In the genomic region with DNA sequence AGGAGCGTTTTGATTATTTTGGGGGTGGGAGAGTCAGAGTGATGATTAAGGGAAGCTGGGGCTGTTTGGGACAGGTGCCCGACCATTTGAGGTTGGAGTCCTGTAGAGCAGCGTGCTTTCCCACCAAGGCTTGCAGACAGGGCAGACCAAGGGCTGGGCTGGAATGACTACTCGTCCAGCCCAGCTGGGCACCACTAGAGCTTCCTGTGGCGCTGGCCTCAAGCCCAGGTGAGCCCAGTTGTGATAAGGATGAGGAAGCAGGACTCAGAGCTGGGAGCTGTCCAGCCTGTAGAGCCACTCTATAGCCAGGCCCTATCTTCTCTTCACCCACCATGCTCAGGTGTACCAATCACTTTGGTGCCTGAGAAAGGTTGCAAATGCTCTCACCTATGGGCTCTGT, we compare ENCODE assay signal across 17 cellular contexts.
"Had no signal": no experiment of that assay in that cellular context is flagged by ENCODE, and none has a peak within 500 bp of the region (broad histone marks: within the 10 kb centered on the region; RNA-seq: fewer than 3 reads in every experiment).

No MANE protein-coding gene starts in this region.

- H3K27me3 ChIP-seq: cardiac muscle cell, gastrocnemius medialis, left lung, upper lobe of left lung had no signal

- ATAC-seq: activated CD8-positive, alpha-beta T cell treated with anti-CD3 and anti-CD28 coated beads, Interleukin-2, amount 10 ng/mL, durations not matched to agents 7 days and 5 days; activated naive CD8-positive, alpha-beta T cell treated with anti-CD3 and anti-CD28 coated beads, Interleukin-2, amount 50 U/mL, for 24 hours; gastrocnemius medialis; left lung had no signal

- H3K4me3 ChIP-seq: cardiac muscle cell, gastrocnemius medialis, left lung, upper lobe of left lung had no signal

- H3K36me3 ChIP-seq: cardiac muscle cell, gastrocnemius medialis, left lung, upper lobe of left lung, WERI-Rb-1 had no signal

- H3K4me1 ChIP-seq: gastrocnemius medialis, left lung, upper lobe of left lung had no signal

- H3K9me3 ChIP-seq: gastrocnemius medialis, left lung, upper lobe of left lung had no signal

- DNase-seq: activated CD4-positive, alpha-beta T cell treated with anti-CD3 and anti-CD28 coated beads for 48 hours; activated CD8-positive, alpha-beta memory T cell treated with anti-CD3 and anti-CD28 coated beads, Interleukin-2, amount 50 U/mL, for 48 hours; activated CD8-positive, alpha-beta T cell treated with anti-CD3 and anti-CD28 coated beads, Interleukin-2, amount 10 ng/mL, durations not matched to agents 7 days and 5 days; activated naive CD4-positive, alpha-beta T cell; activated naive CD8-positive, alpha-beta T cell treated with anti-CD3 and anti-CD28 coated beads, Interleukin-2, amount 50 U/mL, for 24 hours; gastrocnemius medialis; left lung; mesendoderm; stimulated activated CD4-positive, alpha-beta T cell treated with anti-CD3 and anti-CD28 coated beads, Interleukin-12 subunit alpha, Interleukin-12 subunit beta, amount 100 ng/mL, for 4 hours; stimulated activated naive CD4-positive, alpha-beta T cell; T-helper 9 cell; WERI-Rb-1 had no signal

- H3K27ac ChIP-seq: cardiac muscle cell, gastrocnemius medialis, left lung, upper lobe of left lung, WERI-Rb-1 had no signal

- FAIRE-seq: astrocyte, colon, keratinocyte had no signal
